In genomic region chr20:51452734-51453133, GRCh38 we compare ENCODE assay signal across 17 cellular contexts.
A peak's percentile ranks its signal among the peaks of the same experiment; 100 is the strongest.
DNase-seq lines count a peak whose midpoint lies in the region; ATAC-seq and TF ChIP-seq lines count a peak whose summit lies in the region.
"Had no signal": no experiment of that assay in that cellular context is flagged by ENCODE, and none has a peak within 500 bp of the region (broad histone marks: within the 10 kb centered on the region; RNA-seq: fewer than 3 reads in every experiment).

No MANE protein-coding gene starts in this region.

- intact Hi-C loops in activated CD4-positive, alpha-beta T cell treated with anti-CD3 and anti-CD28 coated beads, Interleukin-2, amount 10 ng/mL, durations not matched to agents 24 days and 14 days (cut with micrococcal nuclease): no loop called here
- intact Hi-C loops in natural killer cell (cut with micrococcal nuclease): no loop called here

- ATAC-seq in activated T-helper 17 cell treated with anti-CD3 and anti-CD28 coated beads, Interleukin-2, amount 50 U/mL, for 72 hours (replicated peaks): no peak
- ATAC-seq in natural killer cell (no peak), HG03354 (IDR thresholded peaks at IDR 0.05; ENCODE audit: poor library complexity, severe bottlenecking, unreplicated experiment) (no peak), GM18868 (IDR thresholded peaks at IDR 0.05; ENCODE audit: unreplicated experiment) (no peak)

- no peak overlapping the region for H3K27ac ChIP-seq in HEK293 (ENCODE audit: extremely low read depth, low read depth, low read length)

- peaks cover 25% of the 10 kb centered on the region for H3K4me1 Mint-ChIP-seq in activated CD4-positive, alpha-beta T cell treated with anti-CD3 and anti-CD28 coated beads, Interleukin-2, amount 10 ng/mL, durations not matched to agents 24 days and 14 days
- peaks cover 25% of the 10 kb centered on the region for H3K4me1 Mint-ChIP-seq in activated T-helper 17 cell treated with anti-CD3 and anti-CD28 coated beads, Interleukin-2, amount 50 U/mL, for 72 hours
- peaks cover 68 to 72% of the 10 kb centered on the region in 2 donors for H3K4me1 Mint-ChIP-seq in natural killer cell

- H3K4me3 ChIP-seq in HEK293 (ENCODE audit: low read depth, low read length): no peak overlapping the region
- H3K4me3 ChIP-seq: MG63 had no signal

- no peak overlapping the region for H3K4me3 Mint-ChIP-seq in activated CD4-positive, alpha-beta T cell treated with anti-CD3 and anti-CD28 coated beads, Interleukin-2, amount 10 ng/mL, durations not matched to agents 24 days and 14 days
- H3K4me3 Mint-ChIP-seq in activated T-helper 17 cell treated with anti-CD3 and anti-CD28 coated beads, Interleukin-2, amount 50 U/mL, for 72 hours: no peak overlapping the region
- H3K4me3 Mint-ChIP-seq in natural killer cell: no peak overlapping the region

- TF ChIP-seq CTCF in HEK293 (tag by site-specific recombination; IDR thresholded peaks at IDR 0.05) (no peak), natural killer cell (IDR thresholded peaks at IDR 0.05) (no peak)

- H3K27me3 Mint-ChIP-seq in activated CD4-positive, alpha-beta T cell treated with anti-CD3 and anti-CD28 coated beads, Interleukin-2, amount 10 ng/mL, durations not matched to agents 24 days and 14 days: no peaks in the 10 kb centered on the region
- H3K27me3 Mint-ChIP-seq in activated T-helper 17 cell treated with anti-CD3 and anti-CD28 coated beads, Interleukin-2, amount 50 U/mL, for 72 hours: no peaks in the 10 kb centered on the region
- H3K27me3 Mint-ChIP-seq in natural killer cell (ENCODE audit: low read depth in 2 of 2): no peaks in the 10 kb centered on the region

- H3K4me1 ChIP-seq in HEK293 (ENCODE audit: control insufficient read depth, insufficient read depth, low read length): peaks cover 10% of the 10 kb centered on the region; the same call in 1 of the 2 replicates

- DNase-seq in activated CD4-positive, alpha-beta T cell treated with anti-CD3 and anti-CD28 coated beads, Interleukin-2, amount 10 ng/mL, durations not matched to agents 24 days and 14 days: no peak
- DNase-seq in activated CD4-positive, alpha-beta T cell treated with anti-CD3 and anti-CD28 coated beads, Interleukin-2, amount 50 U/mL, for 4 hours: no peak
- DNase-seq in natural killer cell: no peak
- DNase-seq in LoVo (ENCODE audit: low spot score): no peak
- DNase-seq: C1 segment of cervical spinal cord, COR-L47, H7, KG1, MG63, NCI-H1092 treated with DMSO at 0.1 percent for 48 hours, NCI-H1694 treated with DMSO at 0.1 percent for 48 hours, NCI-H446, NCI-H748 treated with DMSO at 0.1 percent for 48 hours had no signal

- H3K36me3 ChIP-seq in HEK293 (ENCODE audit: control insufficient read depth in 2 of 2, insufficient read depth in 1 of 2, low read length in 2 of 2): no peaks in the 10 kb centered on the region
- H3K36me3 ChIP-seq: MG63 had no signal

- CTCF ChIA-PET in HEK293 (lab: Yijun Ruan, JAX): no interaction called here

- H3K36me3 Mint-ChIP-seq in activated CD4-positive, alpha-beta T cell treated with anti-CD3 and anti-CD28 coated beads, Interleukin-2, amount 10 ng/mL, durations not matched to agents 24 days and 14 days (ENCODE audit: low read depth): peaks cover 70% of the 10 kb centered on the region
- H3K36me3 Mint-ChIP-seq in activated T-helper 17 cell treated with anti-CD3 and anti-CD28 coated beads, Interleukin-2, amount 50 U/mL, for 72 hours (ENCODE audit: low read depth): peaks cover 94% of the 10 kb centered on the region
- H3K36me3 Mint-ChIP-seq in natural killer cell: peaks cover 30% of the 10 kb centered on the region

- H3K9me3 Mint-ChIP-seq in activated CD4-positive, alpha-beta T cell treated with anti-CD3 and anti-CD28 coated beads, Interleukin-2, amount 10 ng/mL, durations not matched to agents 24 days and 14 days: peaks cover 3% of the 10 kb centered on the region
- no peaks in the 10 kb centered on the region for H3K9me3 Mint-ChIP-seq in activated T-helper 17 cell treated with anti-CD3 and anti-CD28 coated beads, Interleukin-2, amount 50 U/mL, for 72 hours
- no peaks in the 10 kb centered on the region for H3K9me3 Mint-ChIP-seq in natural killer cell

- POLR2A ChIA-PET in HEK293 (lab: Yijun Ruan, JAX): no interaction called here

- no peaks in the 10 kb centered on the region for H3K9me3 ChIP-seq in HEK293 (ENCODE audit: control insufficient read depth, insufficient read depth, low read depth, low read length)

- peak overlapping the region; percentile 15 for H3K27ac Mint-ChIP-seq in activated CD4-positive, alpha-beta T cell treated with anti-CD3 and anti-CD28 coated beads, Interleukin-2, amount 10 ng/mL, durations not matched to agents 24 days and 14 days
- H3K27ac Mint-ChIP-seq in activated T-helper 17 cell treated with anti-CD3 and anti-CD28 coated beads, Interleukin-2, amount 50 U/mL, for 72 hours: peak overlapping the region; percentile 67
- peak overlapping the region; percentile 71 to 84 for H3K27ac Mint-ChIP-seq in natural killer cell

TF ChIP-seq in HEK293, 187 proteins besides CTCF, POLR2A, EP300 and RAD21:
- TF ChIP-seq, protein P1, sequence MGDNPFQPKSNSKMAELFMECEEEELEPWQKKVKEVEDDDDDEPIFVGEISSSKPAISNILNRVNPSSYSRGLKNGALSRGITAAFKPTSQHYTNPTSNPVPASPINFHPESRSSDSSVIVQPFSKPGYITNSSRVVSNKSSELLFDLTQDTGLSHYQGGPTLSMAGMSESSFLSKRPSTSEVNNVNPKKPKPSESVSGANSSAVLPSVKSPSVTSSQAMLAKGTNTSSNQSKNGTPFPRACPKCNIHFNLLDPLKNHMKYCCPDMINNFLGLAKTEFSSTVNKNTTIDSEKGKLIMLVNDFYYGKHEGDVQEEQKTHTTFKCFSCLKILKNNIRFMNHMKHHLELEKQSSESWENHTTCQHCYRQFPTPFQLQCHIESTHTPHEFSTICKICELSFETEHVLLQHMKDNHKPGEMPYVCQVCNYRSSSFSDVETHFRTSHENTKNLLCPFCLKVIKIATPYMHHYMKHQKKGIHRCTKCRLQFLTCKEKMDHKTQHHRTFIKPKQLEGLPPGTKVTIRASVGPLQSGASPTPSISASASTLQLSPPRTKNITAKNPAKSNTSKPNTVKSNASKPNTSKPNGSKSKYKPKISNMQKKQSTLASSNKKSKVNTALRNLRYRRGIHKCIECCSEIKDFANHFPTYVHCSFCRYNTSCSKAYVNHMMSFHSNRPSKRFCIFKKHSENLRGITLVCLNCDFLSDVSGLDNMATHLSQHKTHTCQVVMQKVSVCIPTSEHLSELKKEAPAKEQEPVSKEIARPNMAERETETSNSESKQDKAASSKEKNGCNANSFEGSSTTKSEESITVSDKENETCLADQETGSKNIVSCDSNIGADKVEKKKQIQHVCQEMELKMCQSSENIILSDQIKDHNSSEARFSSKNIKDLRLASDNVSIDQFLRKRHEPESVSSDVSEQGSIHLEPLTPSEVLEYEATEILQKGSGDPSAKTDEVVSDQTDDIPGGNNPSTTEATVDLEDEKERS (tag by site-specific recombination; IDR thresholded peaks at IDR 0.05): no peak
- TF ChIP-seq ZBTB20 (tag by site-specific recombination; IDR thresholded peaks at IDR 0.05): 0 out of 2 replicates have a peak, but pooled peaks have one; percentile 18
TF ChIP-seq in HEK293: peak in this region for 1.

Comparison
In these comparisons a context has a peak if more than half of its experiments do, and no peak if none do; other contexts are left out.
1. H3K27ac Mint-ChIP-seq: peak in every context shown above with its lines; median percentile 78 in natural killer cell; 67 in activated T-helper 17 cell treated with anti-CD3 and anti-CD28 coated beads, Interleukin-2, amount 50 U/mL, for 72 hours; 15 in activated CD4-positive, alpha-beta T cell treated with anti-CD3 and anti-CD28 coated beads, Interleukin-2, amount 10 ng/mL, durations not matched to agents 24 days and 14 days.